Comparison of ENCODE assay signal across 12 cellular contexts in the genomic region with DNA sequence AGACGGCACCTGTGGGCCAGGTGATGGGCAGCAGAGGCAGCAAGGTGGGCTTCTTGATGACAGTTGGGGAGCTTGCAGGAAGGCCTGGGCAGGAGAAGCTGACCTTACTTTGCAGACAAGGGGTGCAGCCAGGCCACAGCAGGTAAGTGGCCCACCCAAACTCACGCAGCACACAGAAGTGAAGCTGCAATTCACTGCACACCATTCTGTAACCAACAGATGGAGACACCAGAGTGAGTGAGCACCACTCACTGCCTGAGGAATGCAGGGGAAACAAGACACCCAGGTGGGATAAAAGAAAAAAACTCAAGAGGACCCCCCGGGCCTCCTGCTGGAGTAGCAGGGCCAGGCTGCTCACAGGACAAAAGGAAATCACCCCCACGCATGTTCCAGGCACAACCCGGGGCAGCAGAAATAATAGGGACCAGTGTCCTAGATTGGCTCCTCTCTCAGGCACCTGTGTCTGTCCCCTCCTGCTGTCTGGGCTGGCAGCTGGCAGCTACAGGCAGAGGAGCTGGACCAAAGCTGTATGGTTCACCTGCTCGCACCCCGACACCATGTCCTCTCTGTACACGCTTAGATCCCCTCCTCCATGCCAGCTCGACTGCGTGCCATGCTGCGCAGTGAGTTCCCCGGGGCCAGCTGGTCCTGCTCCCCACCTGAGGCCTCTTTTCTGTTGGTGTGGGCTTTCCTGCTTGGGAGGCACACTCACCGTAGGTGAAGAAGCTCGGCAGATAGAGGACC. TPM values are rescaled to one million over a fixed set of nuclear protein-coding genes. Genes with fewer than 3 reads are reported as not detected.
A peak's percentile ranks its signal among the peaks of the same experiment; 100 is the strongest.
DNase-seq lines count a peak whose midpoint lies in the region; FAIRE-seq and TF ChIP-seq lines count a peak whose summit lies in the region.
"Had no signal": no experiment of that assay in that cellular context is flagged by ENCODE, and none has a peak within 500 bp of the region (broad histone marks: within the 10 kb centered on the region; RNA-seq: fewer than 3 reads in every experiment).

No MANE protein-coding gene starts in this region.

- H3K4me1 Mint-ChIP-seq in activated CD4-positive, alpha-beta T cell treated with anti-CD3 and anti-CD28 coated beads, Interleukin-2, amount 10 ng/mL, durations not matched to agents 24 days and 14 days = peaks cover 28% of the 10 kb centered on the region

- no peaks in the 10 kb centered on the region for H3K9me3 Mint-ChIP-seq in activated CD4-positive, alpha-beta T cell treated with anti-CD3 and anti-CD28 coated beads, Interleukin-2, amount 10 ng/mL, durations not matched to agents 24 days and 14 days
- H3K9me3 Mint-ChIP-seq: T-helper 1 cell treated with Interleukin-12 subunit alpha and Interleukin-12 subunit beta and Interleukin-4 antibody, amounts not matched to agents 30 μg/mL and 1 μg/mL, for 36 hours had no signal

- peaks cover 80% of the 10 kb centered on the region for H3K36me3 ChIP-seq in KOPT-K1 (ENCODE audit: insufficient read depth, low read length)
- peaks cover 22 to 26% (median 25%) of the 10 kb centered on the region in 4 donors for H3K36me3 ChIP-seq in sigmoid colon

- no peak for TF ChIP-seq CTCF in sigmoid colon (IDR thresholded peaks at IDR 0.05)

- no peak overlapping the region for H3K4me3 ChIP-seq in sigmoid colon

- H3K27me3 ChIP-seq in sigmoid colon = no peaks in the 10 kb centered on the region

- H3K27ac ChIP-seq in KOPT-K1 (ENCODE audit: low read depth, low read length, poor library complexity, severe bottlenecking) = peak overlapping the region; percentile 9
- peak overlapping the region in 3 of 4 donors; percentile 18 to 63 (median 60) for H3K27ac ChIP-seq in sigmoid colon

- H3K27me3 Mint-ChIP-seq in activated CD4-positive, alpha-beta T cell treated with anti-CD3 and anti-CD28 coated beads, Interleukin-2, amount 10 ng/mL, durations not matched to agents 24 days and 14 days = no peaks in the 10 kb centered on the region

- intact Hi-C loops in activated CD4-positive, alpha-beta T cell treated with anti-CD3 and anti-CD28 coated beads, Interleukin-2, amount 10 ng/mL, durations not matched to agents 24 days and 14 days (cut with micrococcal nuclease) = no loop called here
- intact Hi-C loops in sigmoid colon (cut with DNase I) = loop anchor here (5.0 kb wide), 1 partner anchor 74 kb away; no protein-coding TSS in a partner anchor

- TF ChIP-seq EP300 in sigmoid colon (IDR thresholded peaks at IDR 0.05) = no peak

- FAIRE-seq in HTR-8/SVneo (lab: Jason Lieb, UNC) = no peak

- no peak for TF ChIP-seq POLR2A in sigmoid colon (IDR thresholded peaks at IDR 0.05)

- no peak overlapping the region for H3K4me3 Mint-ChIP-seq in activated CD4-positive, alpha-beta T cell treated with anti-CD3 and anti-CD28 coated beads, Interleukin-2, amount 10 ng/mL, durations not matched to agents 24 days and 14 days
- H3K4me3 Mint-ChIP-seq: T-helper 1 cell treated with Interleukin-12 subunit alpha and Interleukin-12 subunit beta and Interleukin-4 antibody, amounts not matched to agents 30 μg/mL and 1 μg/mL, for 36 hours had no signal

- H3K36me3 Mint-ChIP-seq in activated CD4-positive, alpha-beta T cell treated with anti-CD3 and anti-CD28 coated beads, Interleukin-2, amount 10 ng/mL, durations not matched to agents 24 days and 14 days (ENCODE audit: low read depth) = peaks cover 37% of the 10 kb centered on the region

- 82 to 88% methylated on average over 14 of the region's 14 CpGs for WGBS in sigmoid colon, 2 donors

- no peak for DNase-seq in activated CD4-positive, alpha-beta T cell treated with anti-CD3 and anti-CD28 coated beads, Interleukin-2, amount 10 ng/mL, durations not matched to agents 24 days and 14 days
- DNase-seq in activated CD4-positive, alpha-beta T cell treated with anti-CD3 and anti-CD28 coated beads, Interleukin-2, amount 50 U/mL, for 1 hour = no peak
- DNase-seq in cerebellar cortex (ENCODE audit: low spot score) (peak; percentile 37), sigmoid colon (no peak), hepatic stellate cell (ENCODE audit: low spot score) (no peak), HTR-8/SVneo (ENCODE audit: insufficient read length, low spot score) (no peak), hippocampal formation (lab: John Stamatoyannopoulos, UW) (no peak)
- DNase-seq: foreskin fibroblast, NCI-H748 treated with DMSO at 0.1 percent for 48 hours had no signal

- peaks cover 0 to 67% (median 62%) of the 10 kb centered on the region in 4 donors for H3K4me1 ChIP-seq in sigmoid colon

- H3K9me3 ChIP-seq in KOPT-K1 (ENCODE audit: insufficient read depth, low read length, poor library complexity, severe bottlenecking) (no peaks in the 10 kb centered on the region), sigmoid colon (no peaks in the 10 kb centered on the region)

- H3K27ac Mint-ChIP-seq in activated CD4-positive, alpha-beta T cell treated with anti-CD3 and anti-CD28 coated beads, Interleukin-2, amount 10 ng/mL, durations not matched to agents 24 days and 14 days = peak overlapping the region; percentile 30

RNA-seq across cellular contexts. Expression of gene MTCH1, which starts 4.9 kb away (rescaled TPM):
- 119 TPM in 2 replicates for total RNA-seq in activated CD4-positive, alpha-beta T cell treated with anti-CD3 and anti-CD28 coated beads, Interleukin-2, amount 10 ng/mL, durations not matched to agents 24 days and 14 days
- 100 to 1,000 TPM; 163 to 198 (median 195) TPM for total RNA-seq in sigmoid colon
- polyA plus RNA-seq in sigmoid colon = 100 to 1,000 TPM; 141 to 150 (median 150) TPM

RNA-seq across cellular contexts. Expression of gene FGD2, which starts 24.4 kb away (rescaled TPM):
- total RNA-seq in activated CD4-positive, alpha-beta T cell treated with anti-CD3 and anti-CD28 coated beads, Interleukin-2, amount 10 ng/mL, durations not matched to agents 24 days and 14 days = 0.57 and 0.58 TPM in 2 replicates
- 10 to 100 TPM; 17.1 to 39.3 (median 21.9) TPM for total RNA-seq in sigmoid colon
- polyA plus RNA-seq in sigmoid colon = 10 to 100 TPM in 1 of 3 donors, 1 to 10 TPM in 2; 3.7 to 40.8 (median 9.0) TPM
- total RNA-seq: lung microvascular endothelial cell had no signal

RNA-seq across cellular contexts. Expression of gene PI16, which starts 26.5 kb away (rescaled TPM):
- total RNA-seq in activated CD4-positive, alpha-beta T cell treated with anti-CD3 and anti-CD28 coated beads, Interleukin-2, amount 10 ng/mL, durations not matched to agents 24 days and 14 days = not detected in 2 replicates
- 10 to 100 TPM in 3 of 4 donors, 1 to 10 TPM in 1; 2.9 to 50.7 (median 15.4) TPM for total RNA-seq in sigmoid colon
- 1 to 10 TPM in 2 of 3 donors, under 1 TPM in 1; 0.85 to 1.8 (median 1.2) TPM for polyA plus RNA-seq in sigmoid colon
- total RNA-seq: lung microvascular endothelial cell had no signal

Comparison
In these comparisons a context has a peak if more than half of its experiments do, and no peak if none do; other contexts are left out.
1. RNA of gene FGD2, which starts 24.4 kb away (total RNA-seq): 17.1 to 39.3 TPM in sigmoid colon; 0.57 to 0.58 TPM in activated CD4-positive, alpha-beta T cell treated with anti-CD3 and anti-CD28 coated beads, Interleukin-2, amount 10 ng/mL, durations not matched to agents 24 days and 14 days; every median in the first group is over 10 times any median in the second.